ENCODE assay signal across 8 cellular contexts in the genomic region with DNA sequence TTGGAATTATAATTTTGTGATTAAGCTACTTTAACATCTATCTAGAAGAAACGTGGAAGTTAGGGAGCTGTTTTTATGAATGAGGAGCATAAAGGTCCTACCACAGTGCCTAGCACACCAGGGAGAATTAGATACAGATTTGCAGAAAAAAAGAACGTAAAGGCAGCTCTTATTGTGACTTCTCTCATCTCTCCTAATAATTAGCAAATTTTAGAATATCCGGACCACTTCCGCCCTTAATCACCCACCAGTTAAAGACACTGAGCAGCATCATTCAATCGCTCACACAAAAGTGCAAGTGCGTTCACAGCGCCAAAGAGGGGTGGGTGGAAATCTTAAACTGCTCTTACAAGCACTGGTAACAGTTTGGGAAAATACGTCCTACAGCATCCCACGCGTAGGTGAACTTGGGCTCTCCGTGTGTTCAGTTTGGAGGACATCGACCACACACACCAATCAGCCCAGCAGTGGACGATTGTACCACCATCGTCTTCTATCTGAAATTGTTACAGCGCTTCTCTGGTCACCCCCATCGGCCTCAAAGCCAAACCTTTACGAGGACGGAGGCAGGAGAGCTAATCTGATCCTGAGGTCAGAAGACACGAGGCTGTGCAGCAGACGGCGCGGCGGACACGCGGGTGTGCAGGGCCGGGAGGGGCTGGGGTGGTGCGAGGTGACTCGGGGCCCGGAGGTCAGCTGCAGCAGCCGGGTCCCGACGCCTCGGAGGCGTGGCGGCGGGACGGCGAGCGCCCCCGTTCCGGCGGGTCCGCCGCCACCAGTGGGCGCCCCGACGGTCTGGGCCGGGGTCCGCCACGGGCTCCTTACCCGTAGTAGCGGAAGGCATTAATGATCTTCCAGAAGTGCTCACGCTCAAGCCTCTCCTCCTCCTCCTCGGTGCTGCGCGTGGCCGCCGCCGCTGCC. TPM values are rescaled to one million over a fixed set of nuclear protein-coding genes. Genes with fewer than 3 reads are reported as not detected.
A peak's percentile ranks its signal among the peaks of the same experiment; 100 is the strongest.
DNase-seq lines count a peak whose midpoint lies in the region; ATAC-seq, FAIRE-seq and TF ChIP-seq lines count a peak whose summit lies in the region.

No MANE protein-coding gene starts in this region.

- WGBS in pancreas, 2 donors, result 0% methylated on average over 37 to 59 of the region's 59 CpGs

- H3K4me3 Mint-ChIP-seq in type B pancreatic cell, result peak overlapping the region; percentile 95

- POLR2A ChIA-PET in Panc1 (lab: Charles Lee), result interaction anchor here (1.1 kb wide), 1 partner anchor 84 kb away, joined by 3 read pairs; no protein-coding TSS in a partner anchor

- H3K27me3 Mint-ChIP-seq in type B pancreatic cell, result no peaks in the 10 kb centered on the region

- BruUV-seq in Panc1 (replicated peaks; lab: Mats Ljungman, UMichigan), result no TSS peak

- in situ Hi-C loops in Panc1 (cut with HindIII; ENCODE audit: low pct_unique_long_range_greater_than_20kb, low sequenced_read_pairs), result no loop called here

- H3K36me3 Mint-ChIP-seq in type B pancreatic cell, result peaks cover 11% of the 10 kb centered on the region

- DNase-seq in GM19239 (ENCODE audit: insufficient read length, low spot score) (peak; percentile 25), Panc1 (ENCODE audit: low read depth, low spot score) (no peak), head of caudate nucleus (peak in 40 of 42 donors; percentile 32 to 81 (median 59)), pancreas (peak; percentile 70 to 87 (median 78)), type B pancreatic cell (ENCODE audit: extremely low spot score, unreplicated experiment) (peak; percentile 75)
- peak; percentile 44 for DNase-seq in activated naive CD4-positive, alpha-beta T cell treated with anti-CD3 and anti-CD28 coated beads, Interleukin-2, amount 50 U/mL, for 16 hours

- H3K27ac ChIP-seq in C4-2B (peak overlapping the region; percentile 94), Panc1 (ENCODE audit: low read length) (peak overlapping the region; percentile 85), pancreas (peak overlapping the region; percentile 86 to 99 (median 93))

- no peaks in the 10 kb centered on the region for H3K9me3 Mint-ChIP-seq in type B pancreatic cell

- TF ChIP-seq CTCF in C4-2B (conservative IDR thresholded peaks at IDR 0.05), result no peak
- TF ChIP-seq CTCF in Panc1 (IDR thresholded peaks at IDR 0.05), result no peak
- no peak for TF ChIP-seq CTCF in pancreas (IDR thresholded peaks at IDR 0.05)
- no peak for TF ChIP-seq CTCF in type B pancreatic cell (conservative IDR thresholded peaks at IDR 0.05)

- H3K36me3 ChIP-seq in Panc1 (ENCODE audit: control insufficient read depth, insufficient read depth, low read length) (no peaks in the 10 kb centered on the region; the same call in 1 of the 2 replicates), pancreas (no peaks in the 10 kb centered on the region)

- intact Hi-C loops in Panc1 (cut with micrococcal nuclease; ENCODE audit: unreplicated experiment) (loop anchor here (10.0 kb wide), 1 partner anchor 57 kb away; the partner anchor contains the start of genes NMRK1 and OSTF1), head of caudate nucleus (cut with DNase I) (loop anchor here (5.0 kb wide), 2 partner anchors 60 to 75 kb away; partner anchors contain the start of genes C9orf40, NMRK1 and OSTF1), pancreas (cut with DNase I) (no loop called here)

- peak overlapping the region; percentile 93 for H3K27ac Mint-ChIP-seq in type B pancreatic cell

- H3K4me1 ChIP-seq in Panc1 (ENCODE audit: control insufficient read depth, insufficient read depth, low read length), result peaks cover 11% of the 10 kb centered on the region; the same call in 1 of the 2 replicates
- H3K4me1 ChIP-seq in pancreas, result peaks cover 9 to 20% (median 13%) of the 10 kb centered on the region in 3 donors

- H3K4me3 ChIP-seq in Panc1 (ENCODE audit: low read depth in 2 of 2, low read length in 2 of 2), result peak overlapping the region; percentile 72 to 73
- peak overlapping the region; percentile 53 to 98 (median 86) for H3K4me3 ChIP-seq in pancreas

- peak; percentile 73 for FAIRE-seq in GM19239 (lab: Jason Lieb, UNC)
- no peak for FAIRE-seq in pancreas (lab: Jason Lieb, UNC)

- H3K4me1 Mint-ChIP-seq in type B pancreatic cell (ENCODE audit: unreplicated experiment), result peaks cover 25% of the 10 kb centered on the region

- CTCF ChIA-PET in Panc1 (lab: Charles Lee), result no interaction called here

- H3K9me3 ChIP-seq in Panc1 (ENCODE audit: control insufficient read depth, insufficient read depth, low read depth, low read length) (no peaks in the 10 kb centered on the region), pancreas (no peaks in the 10 kb centered on the region)

- ATAC-seq in HG03354 (IDR thresholded peaks at IDR 0.05; ENCODE audit: poor library complexity, severe bottlenecking, unreplicated experiment) (peak; percentile 52), Panc1 (peak; percentile 78), pancreas (peak; percentile 68 to 75 (median 71))

- H3K27me3 ChIP-seq in Panc1 (ENCODE audit: control insufficient read depth, insufficient read depth, low read length) (no peaks in the 10 kb centered on the region), pancreas (no peaks in the 10 kb centered on the region)

RNA-seq across cellular contexts. Expression of gene CARNMT1, which starts 0.6 kb away (rescaled TPM):
- total RNA-seq in Panc1 (2021; ENCODE audit: unreplicated experiment) (13.8 TPM), pancreas (10 to 100 TPM in 4 of 6 donors, 1 to 10 TPM in 2; 9.2 to 17.4 (median 12.2) TPM), type B pancreatic cell (ENCODE audit: low replicate concordance) (21.3 and 22.7 TPM in 2 replicates)
- 4.1 TPM for polyA plus RNA-seq in Panc1 (2012; ENCODE audit: insufficient read length)
- polyA plus RNA-seq in pancreas, result 1 to 10 TPM; 4.0 to 4.7 TPM

Comparison
In these comparisons a context has a peak if more than half of its experiments do, and no peak if none do; other contexts are left out.
1. intact Hi-C loops: an anchor here in Panc1 (10.0 kb wide) and head of caudate nucleus (5.0 kb wide); none called in pancreas.